Comparison of ENCODE assay signal across 21 cellular contexts in genomic region chr11:123365955-123366354, GRCh38.
DNase-seq lines count a peak whose midpoint lies in the region; ATAC-seq, FAIRE-seq and TF ChIP-seq lines count a peak whose summit lies in the region.
"Had no signal": no experiment of that assay in that cellular context is flagged by ENCODE, and none has a peak within 500 bp of the region (broad histone marks: within the 10 kb centered on the region; RNA-seq: fewer than 3 reads in every experiment).

No MANE protein-coding gene starts in this region.

- H4K91ac ChIP-seq in H1 (replicated peaks; ENCODE audit: insufficient read length, low read length): no peak overlapping the region

- H3K4me3 Mint-ChIP-seq in neural progenitor cell: no peak overlapping the region
- H3K4me3 Mint-ChIP-seq: B cell; CD8-positive, alpha-beta T cell; IgD-negative memory B cell had no signal

- H3K4ac ChIP-seq in H1 (replicated peaks; ENCODE audit: insufficient read length, low read depth, low read length): no peak overlapping the region

- peak overlapping the region; percentile 19 to 49; a peak in 3 of 4 replicates for H3K4me2 ChIP-seq in H1 (ENCODE audit: insufficient read depth in 1 of 2, low read depth in 2 of 2, low read length in 2 of 2)
- peak overlapping the region; percentile 33 for H3K4me2 ChIP-seq in neural progenitor cell

- peaks cover 4% of the 10 kb centered on the region for H3K36me3 Mint-ChIP-seq in neural progenitor cell
- H3K36me3 Mint-ChIP-seq: CD8-positive, alpha-beta T cell; IgD-negative memory B cell had no signal

- H2AFZ ChIP-seq in H1 (ENCODE audit: low read length) (no peak overlapping the region), neural progenitor cell (replicated peaks) (no peak overlapping the region)

- no peaks in the 10 kb centered on the region for H3K23me2 ChIP-seq in H1 (ENCODE audit: low read depth, low read length)

- H3K4me1 ChIP-seq in H1 (replicated peaks in 1 of 4; ENCODE audit: control insufficient read depth in 3 of 4, insufficient read depth in 4 of 4, low read length in 3 of 4): peaks cover 0 to 5% (median 2%) of the 10 kb centered on the region in 4 experiments; a peak in 4 of 7 replicates
- peaks cover 36% of the 10 kb centered on the region for H3K4me1 ChIP-seq in neural progenitor cell
- H3K4me1 ChIP-seq: HAP-1 had no signal

- no peaks in the 10 kb centered on the region for H3K36me3 ChIP-seq in H7 (replicated peaks; ENCODE audit: control insufficient read depth, insufficient read depth, low read length)
- H3K36me3 ChIP-seq in H1 (ENCODE audit: control insufficient read depth in 2 of 4, insufficient read depth in 4 of 4, low read length in 3 of 4): no peaks in the 10 kb centered on the region
- no peaks in the 10 kb centered on the region for H3K36me3 ChIP-seq in neural progenitor cell
- H3K36me3 ChIP-seq: BLaER1 treated with 17β-estradiol and CSF1 and Interleukin-3, amounts not matched to agents 10 nM and 100 nM; HAP-1 had no signal

- H3K4me3 ChIP-seq in H7 (ENCODE audit: insufficient read depth, low read depth, low read length) (no peak overlapping the region), H1 (ENCODE audit: extremely low read depth in 1 of 4, insufficient read depth in 2 of 4, low read depth in 3 of 4, low read length in 4 of 4) (peak overlapping the region in 1 of 4 experiments; percentile 7; a peak in 1 of 8 replicates), neural progenitor cell (no peak overlapping the region)
- H3K4me3 ChIP-seq: BLaER1 treated with 17β-estradiol and CSF1 and Interleukin-3, amounts not matched to agents 10 nM and 100 nM; HAP-1 had no signal

- peaks cover 23% of the 10 kb centered on the region for H3F3A ChIP-seq in neural progenitor cell (ENCODE audit: low read depth)

- FAIRE-seq in GM12891 (lab: Jason Lieb, UNC): peak; percentile 45
- no peak for FAIRE-seq in H1 (lab: Jason Lieb, UNC)
- FAIRE-seq: G401.6, GM18507, HepG2, HTR-8/SVneo had no signal

- peaks cover 35% of the 10 kb centered on the region for H3K4me1 Mint-ChIP-seq in neural progenitor cell

- H2BK120ac ChIP-seq in H1 (replicated peaks; ENCODE audit: low read depth, low read length): no peak overlapping the region

- no peaks in the 10 kb centered on the region for H3K79me1 ChIP-seq in H1 (ENCODE audit: low read depth, low read length)

- TF ChIP-seq EP300 in H1 (IDR thresholded peaks at IDR 0.05; ENCODE audit: borderline replicate concordance in 1 of 2, low read depth in 2 of 2, low read length in 2 of 2): no peak

- H3K14ac ChIP-seq in H1 (ENCODE audit: insufficient read length): no peak overlapping the region

- no peak for ATAC-seq in HG03354 (IDR thresholded peaks at IDR 0.05; ENCODE audit: poor library complexity, severe bottlenecking, unreplicated experiment)
- ATAC-seq: CD8-positive, alpha-beta T cell; HepG2 had no signal

- POLR2A ChIA-PET in H1 (lab: Charles Lee; ENCODE audit: partially characterized antibody): no interaction called here

- peaks cover 6% of the 10 kb centered on the region for H3K27me3 ChIP-seq in H7 (ENCODE audit: control insufficient read depth, insufficient read depth, low read length)
- H3K27me3 ChIP-seq in H1 (replicated peaks in 1 of 4; ENCODE audit: control insufficient read depth in 3 of 4, extremely low read depth in 1 of 4, insufficient read depth in 3 of 4, low read length in 3 of 4): peaks cover 0 to 3% (median 1%) of the 10 kb centered on the region in 4 experiments; a peak in 3 of 7 replicates
- peaks cover 19% of the 10 kb centered on the region for H3K27me3 ChIP-seq in neural progenitor cell

- TF ChIP-seq POLR2A in GM12891 (IDR thresholded peaks at IDR 0.05; ENCODE audit: low read depth, low read length) (no peak), H1 (IDR thresholded peaks at IDR 0.05; ENCODE audit: control extremely low read depth in 1 of 2, low read depth in 2 of 2, low read length in 2 of 2) (no peak)

- H3K18ac ChIP-seq in H1 (ENCODE audit: extremely low read depth, low read length): no peak overlapping the region

- H3K27me3 Mint-ChIP-seq in neural progenitor cell (ENCODE audit: insufficient read depth, low read depth): peaks cover 4% of the 10 kb centered on the region

- no peaks in the 10 kb centered on the region for H3K9me3 Mint-ChIP-seq in neural progenitor cell
- H3K9me3 Mint-ChIP-seq: CD8-positive, alpha-beta T cell had no signal

- TF ChIP-seq RAD21 in H1 (IDR thresholded peaks at IDR 0.05 in 1 of 2, conservative IDR thresholded peaks at IDR 0.05 in 1 of 2; ENCODE audit: low read depth in 2 of 2, low read length in 2 of 2): no peak

- H3K27ac Mint-ChIP-seq in neural progenitor cell: no peak overlapping the region
- H3K27ac Mint-ChIP-seq: B cell; CD8-positive, alpha-beta T cell; IgD-negative memory B cell had no signal

- H4K20me1 ChIP-seq in H1 (replicated peaks in 1 of 2; ENCODE audit: control insufficient read depth in 1 of 2, insufficient read depth in 2 of 2, low read length in 2 of 2) (no peaks in the 10 kb centered on the region), neural progenitor cell (ENCODE audit: low read depth) (no peaks in the 10 kb centered on the region)
- H4K20me1 ChIP-seq: BLaER1 treated with 17β-estradiol and CSF1 and Interleukin-3, amounts not matched to agents 10 nM and 100 nM had no signal

- H3K79me2 ChIP-seq in H1 (ENCODE audit: control insufficient read depth in 1 of 2, insufficient read depth in 2 of 2, low read length in 2 of 2) (no peaks in the 10 kb centered on the region), neural progenitor cell (ENCODE audit: low read depth) (no peaks in the 10 kb centered on the region)

- H2BK20ac ChIP-seq in H1 (ENCODE audit: low read length): no peak overlapping the region

- H3K9me3 ChIP-seq in H1 (ENCODE audit: insufficient read depth in 2 of 2, low read depth in 1 of 2, low read length in 1 of 2) (no peaks in the 10 kb centered on the region), neural progenitor cell (ENCODE audit: low read depth) (no peaks in the 10 kb centered on the region)
- H3K9me3 ChIP-seq: BLaER1 treated with 17β-estradiol and CSF1 and Interleukin-3, amounts not matched to agents 10 nM and 100 nM; HAP-1 had no signal

- no peak overlapping the region for H2BK5ac ChIP-seq in H1 (ENCODE audit: low read depth, low read length)

- no peak for DNase-seq in GM12891 (ENCODE audit: insufficient read length, low spot score)
- peak; percentile 16 for DNase-seq in H7
- DNase-seq in H1 (ENCODE audit: low read depth in 1 of 2, low spot score in 2 of 2): no peak
- DNase-seq in neural progenitor cell (ENCODE audit: low spot score): peak; percentile 12
- no peak for DNase-seq in NCI-H345 (lab: John Stamatoyannopoulos, UW)
- DNase-seq: CD8-positive, alpha-beta T cell; COR-L47; DMS 273 treated with DMSO at 0.1 percent for 48 hours; DMS53; DND-41; GOT3; KBM-7 had no signal

- 44% methylated on average over 2 of the region's 2 CpGs; no CpG with 5 or more reads in 1 of the 2 experiments for WGBS in H1 (ENCODE audit: extremely low coverage in 1 of 2, insufficient coverage in 1 of 2, insufficient read length in 1 of 2, insufficient replicate concordance in 2 of 2, low coverage in 1 of 2, low lambda C conversion rate in 2 of 2, missing lambda C conversion rate in 1 of 2), 2 experiments

- no peak overlapping the region for H2BK12ac ChIP-seq in H1 (ENCODE audit: low read depth, low read length)

- no peak overlapping the region for H3K27ac ChIP-seq in H1 (ENCODE audit: low read depth, low read length)
- peak overlapping the region; percentile 9 for H3K27ac ChIP-seq in neural progenitor cell
- H3K27ac ChIP-seq: BLaER1 treated with 17β-estradiol and CSF1 and Interleukin-3, amounts not matched to agents 10 nM and 100 nM had no signal

- CTCF ChIA-PET in H1 (lab: Charles Lee; ENCODE audit: partially characterized antibody): interaction anchor here (0.7 to 1.3 kb wide), 2 partner anchors 13 to 42 kb away, joined by 3 read pairs; no protein-coding TSS in a partner anchor

- H3K9ac ChIP-seq in H1 (replicated peaks in 1 of 4; ENCODE audit: extremely low read depth in 1 of 4, low read depth in 3 of 4, low read length in 3 of 4) (no peak overlapping the region), neural progenitor cell (no peak overlapping the region)
- H3K9ac ChIP-seq: BLaER1 treated with 17β-estradiol and CSF1 and Interleukin-3, amounts not matched to agents 10 nM and 100 nM had no signal

- no peak overlapping the region for H3K56ac ChIP-seq in H1 (replicated peaks; ENCODE audit: insufficient read length, low read depth, low read length)

- TF ChIP-seq CTCF in H1 (IDR thresholded peaks at IDR 0.05; ENCODE audit: control extremely low read depth in 1 of 3, insufficient read depth in 1 of 3, low read depth in 1 of 3, low read length in 3 of 3) (no peak), neural progenitor cell (IDR thresholded peaks at IDR 0.05) (no peak)

- H2AK5ac ChIP-seq in H1 (ENCODE audit: low read depth, low read length): no peak overlapping the region

- no peak overlapping the region for H4K8ac ChIP-seq in H1 (ENCODE audit: extremely low read depth, insufficient read depth, low read length)

- H3K23ac ChIP-seq in H1 (ENCODE audit: insufficient read length): no peak overlapping the region

- no peak overlapping the region for H2BK15ac ChIP-seq in H1 (ENCODE audit: low read length)

- no peak overlapping the region for H4K5ac ChIP-seq in H1 (ENCODE audit: insufficient read length, low read depth, low read length)

TF ChIP-seq in GM12891, 5 proteins besides CTCF, POLR2A, EP300 and RAD21:
- no peak for TF ChIP-seq SPI1 (IDR thresholded peaks at IDR 0.05; ENCODE audit: low read depth, low read length)
- no peak for TF ChIP-seq POU2F2 (IDR thresholded peaks at IDR 0.05; ENCODE audit: low read depth, low read length)
- no peak for TF ChIP-seq POLR2AphosphoS5 (IDR thresholded peaks at IDR 0.05; ENCODE audit: low read depth, low read length)
- no peak for TF ChIP-seq PAX5 (IDR thresholded peaks at IDR 0.05; ENCODE audit: insufficient read depth, low read length, severe bottlenecking)
- no peak for TF ChIP-seq TAF1 (IDR thresholded peaks at IDR 0.05; ENCODE audit: low read depth, low read length)

TF ChIP-seq in H1, 55 proteins besides CTCF, POLR2A, EP300 and RAD21:
- TF ChIP-seq RBBP5 (IDR thresholded peaks at IDR 0.05; ENCODE audit: borderline replicate concordance, low read depth, low read length): no peak
- no peak for TF ChIP-seq CTBP2 (IDR thresholded peaks at IDR 0.05; ENCODE audit: borderline replicate concordance, insufficient read depth, insufficient read length, low read length)

Comparison
In these comparisons a context has a peak if more than half of its experiments do, and no peak if none do; other contexts are left out.
1. DNase-seq: peak in H7 (single experiment) and neural progenitor cell (single experiment); none in GM12891 (single experiment), H1 (0 of 2) and NCI-H345 (single experiment).